ENCODE assay signal across 18 cellular contexts in the genomic region with DNA sequence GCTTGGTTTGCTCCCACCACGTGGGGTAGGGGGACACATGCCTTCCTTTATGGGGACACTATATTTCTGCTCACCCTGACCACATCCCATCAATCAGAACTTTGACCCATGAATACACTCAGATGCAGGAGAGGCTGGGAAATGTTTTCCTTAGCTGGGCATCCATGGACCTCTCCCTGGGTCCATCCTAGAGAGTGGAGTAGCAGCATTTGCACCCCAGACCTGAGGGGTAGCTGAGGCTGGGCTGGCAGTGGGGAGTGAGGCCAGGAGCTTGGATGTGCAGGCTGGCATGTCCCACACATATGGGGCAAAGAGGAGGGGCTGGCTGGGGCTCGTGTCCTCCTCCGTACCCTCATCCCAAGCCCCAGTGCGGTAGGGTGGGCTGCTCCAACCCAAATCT. TPM values are rescaled to one million over a fixed set of nuclear protein-coding genes. Genes with fewer than 3 reads are reported as not detected.
DNase-seq lines count a peak whose midpoint lies in the region; ATAC-seq and TF ChIP-seq lines count a peak whose summit lies in the region.
"Had no signal": no experiment of that assay in that cellular context is flagged by ENCODE, and none has a peak within 500 bp of the region (broad histone marks: within the 10 kb centered on the region; RNA-seq: fewer than 3 reads in every experiment).

No MANE protein-coding gene starts in this region.

- H3K36me3 ChIP-seq in liver (ENCODE audit: control insufficient read depth in 4 of 4, insufficient read depth in 3 of 4, low read depth in 1 of 4, low read length in 3 of 4) (no peaks in the 10 kb centered on the region), right lobe of liver (no peaks in the 10 kb centered on the region), colonic mucosa (no peaks in the 10 kb centered on the region), neuronal stem cell (replicated peaks in 1 of 2; ENCODE audit: control insufficient read depth in 2 of 2, insufficient read depth in 2 of 2, low read length in 2 of 2) (no peaks in the 10 kb centered on the region)
- H3K36me3 ChIP-seq: BE2C had no signal

- no peak overlapping the region for H2AFZ ChIP-seq in neuronal stem cell (ENCODE audit: low read length)

- ATAC-seq in right lobe of liver (no peak), HG03175 (IDR thresholded peaks at IDR 0.05; ENCODE audit: unreplicated experiment) (no peak)

- H2BK15ac ChIP-seq in neuronal stem cell (ENCODE audit: low read length), result no peak overlapping the region

- no peaks in the 10 kb centered on the region for H3K79me1 ChIP-seq in neuronal stem cell (ENCODE audit: low read depth, low read length)

- H3K9ac ChIP-seq in liver (ENCODE audit: low read depth in 1 of 2, low read length in 2 of 2) (no peak overlapping the region), colonic mucosa (ENCODE audit: low read depth in 2 of 2, low read length in 2 of 2) (no peak overlapping the region), neuronal stem cell (ENCODE audit: low read depth, low read length, poor library complexity) (no peak overlapping the region)

- no peak overlapping the region for H4K8ac ChIP-seq in neuronal stem cell (ENCODE audit: low read depth, low read length)

- TF ChIP-seq RAD21 in liver (IDR thresholded peaks at IDR 0.05), result no peak

- H3K27me3 ChIP-seq in liver (ENCODE audit: control insufficient read depth in 4 of 4, insufficient read depth in 4 of 4, low read length in 3 of 4) (no peaks in the 10 kb centered on the region), right lobe of liver (no peaks in the 10 kb centered on the region), colonic mucosa (no peaks in the 10 kb centered on the region), neuronal stem cell (ENCODE audit: control insufficient read depth in 3 of 3, insufficient read depth in 3 of 3, low read depth in 1 of 3, low read length in 3 of 3) (no peaks in the 10 kb centered on the region)
- H3K27me3 ChIP-seq: BE2C had no signal

- peak overlapping the region; percentile 27 for H2AK5ac ChIP-seq in neuronal stem cell (ENCODE audit: low read depth, low read length)

- H3K4me3 ChIP-seq in liver (ENCODE audit: low read depth in 1 of 3, low read length in 3 of 3), result no peak overlapping the region
- no peak overlapping the region for H3K4me3 ChIP-seq in right lobe of liver
- H3K4me3 ChIP-seq in colonic mucosa, result no peak overlapping the region
- no peak overlapping the region for H3K4me3 ChIP-seq in neuronal stem cell (ENCODE audit: low read length in 2 of 2)

- DNase-seq in right lobe of liver (no peak), colonic mucosa (peak; percentile 6), neuronal stem cell (ENCODE audit: low spot score) (no peak), head of caudate nucleus (no peak), GF-D8 (lab: John Stamatoyannopoulos, UW) (no peak)
- DNase-seq: ACHN; BE2C; C1 segment of cervical spinal cord; Caco-2; CD4-positive, CD25-positive, alpha-beta regulatory T cell; CD8-positive, alpha-beta memory T cell; DMS153; GDM1; GOT3; H9 had no signal

- no peak for TF ChIP-seq POLR2A in right lobe of liver (IDR thresholded peaks at IDR 0.05)

- H2BK5ac ChIP-seq in neuronal stem cell (ENCODE audit: low read length), result no peak overlapping the region

- no peak overlapping the region for H3K14ac ChIP-seq in neuronal stem cell (ENCODE audit: low read length)

- no peaks in the 10 kb centered on the region for H3K9me3 ChIP-seq in liver (ENCODE audit: control insufficient read depth in 4 of 4, low read length in 3 of 4)
- H3K9me3 ChIP-seq in right lobe of liver, result no peaks in the 10 kb centered on the region
- no peaks in the 10 kb centered on the region for H3K9me3 ChIP-seq in colonic mucosa
- H3K9me3 ChIP-seq in neuronal stem cell (replicated peaks in 1 of 2; ENCODE audit: control insufficient read depth in 2 of 2, insufficient read depth in 1 of 2, low read depth in 1 of 2, low read length in 2 of 2), result no peaks in the 10 kb centered on the region
- H3K9me3 ChIP-seq: BE2C, Caco-2 had no signal

- 93% methylated on average over 4 of the region's 4 CpGs for WGBS in liver
- WGBS in right lobe of liver (ENCODE audit: insufficient coverage, low coverage, low lambda C conversion rate, missing lambda C conversion rate), result 57% methylated on average over 1 of the region's 4 CpGs
- WGBS in neuronal stem cell (ENCODE audit: extremely low coverage in 2 of 2, insufficient read length in 2 of 2, insufficient replicate concordance in 1 of 2), 2 donors, result no CpG with 5 or more reads among the region's 4 CpGs

- H2BK120ac ChIP-seq in neuronal stem cell (ENCODE audit: low read depth, low read length), result no peak overlapping the region

- H4K91ac ChIP-seq in neuronal stem cell (ENCODE audit: low read depth, low read length, poor library complexity), result no peak overlapping the region

- peak overlapping the region; percentile 3 to 97 for H3K27ac ChIP-seq in liver (ENCODE audit: low read depth in 1 of 2, low read length in 2 of 2)
- no peak overlapping the region for H3K27ac ChIP-seq in right lobe of liver
- no peak overlapping the region for H3K27ac ChIP-seq in colonic mucosa
- H3K27ac ChIP-seq in neuronal stem cell (replicated peaks; ENCODE audit: low read length), result no peak overlapping the region
- H3K27ac ChIP-seq: HL-60 had no signal

- no peak overlapping the region for H3K23ac ChIP-seq in neuronal stem cell (ENCODE audit: low read depth, low read length, poor library complexity)

- TF ChIP-seq CTCF in liver (IDR thresholded peaks at IDR 0.05; ENCODE audit: low read depth, low read length, missing input control) (no peak), right lobe of liver (IDR thresholded peaks at IDR 0.05) (no peak), colonic mucosa (IDR thresholded peaks at IDR 0.05) (no peak)

- H2BK12ac ChIP-seq in neuronal stem cell (ENCODE audit: low read length), result no peak overlapping the region

- intact Hi-C loops in right lobe of liver (cut with DNase I), result loop anchor here in 1 of 2 donors (10.0 kb wide), 1 partner anchor 241 kb away; no protein-coding TSS in a partner anchor
- intact Hi-C loops in colonic mucosa (cut with DNase I), result no loop called here
- intact Hi-C loops in head of caudate nucleus (cut with DNase I), result loop anchor here (10.0 kb wide), 2 partner anchors 431 to 1471 kb away; partner anchors contain the start of gene PCCA

- no peak overlapping the region for H3K4me2 ChIP-seq in neuronal stem cell (ENCODE audit: insufficient read depth, low read length, poor library complexity, severe bottlenecking)

- H3K18ac ChIP-seq in neuronal stem cell (ENCODE audit: low read length), result no peak overlapping the region

- no peak overlapping the region for H3K4ac ChIP-seq in neuronal stem cell (ENCODE audit: low read length)

- H3K4me1 ChIP-seq in liver (ENCODE audit: control insufficient read depth in 4 of 4, insufficient read depth in 4 of 4, low read length in 3 of 4) (peaks cover 3 to 38% (median 24%) of the 10 kb centered on the region in 4 donors), right lobe of liver (peaks cover 0 to 28% (median 10%) of the 10 kb centered on the region in 4 donors), colonic mucosa (no peaks in the 10 kb centered on the region), neuronal stem cell (ENCODE audit: control insufficient read depth in 2 of 2, insufficient read depth in 1 of 2, low read depth in 1 of 2, low read length in 2 of 2) (peaks cover 7 to 19% of the 10 kb centered on the region in 2 donors)
- H3K4me1 ChIP-seq: BE2C, Caco-2 had no signal

TF ChIP-seq in liver, 16 proteins besides CTCF, POLR2A, EP300 and RAD21:
- TF ChIP-seq NR2F2 (IDR thresholded peaks at IDR 0.05), result no peak
- no peak for TF ChIP-seq JUND (IDR thresholded peaks at IDR 0.05)

RNA-seq across cellular contexts. Expression of gene CLYBL, which starts 47.6 kb away (rescaled TPM):
- total RNA-seq in liver (10 to 100 TPM in 1 of 2 donors, 1 to 10 TPM in 1; 8.2 to 19.5 TPM), right lobe of liver (10 to 100 TPM; 38.1 to 56.8 (median 46.4) TPM), colonic mucosa (10 to 100 TPM; 12.9 to 34.7 TPM)
- 10 to 100 TPM; 22.2 to 31.1 TPM for polyA plus RNA-seq in liver
- polyA plus RNA-seq in neuronal stem cell (2013, experiment 1 of 2), result 15.5 TPM
- polyA plus RNA-seq in neuronal stem cell (2013, experiment 2 of 2), result 14.1 TPM

Comparison
In these comparisons a context has a peak if more than half of its experiments do, and no peak if none do; other contexts are left out.
1. H3K27ac ChIP-seq: peak in liver (2 of 2); none in right lobe of liver (0 of 3), colonic mucosa (single experiment) and neuronal stem cell (single experiment).